ENCODE assay signal across 22 cellular contexts in the genomic region with DNA sequence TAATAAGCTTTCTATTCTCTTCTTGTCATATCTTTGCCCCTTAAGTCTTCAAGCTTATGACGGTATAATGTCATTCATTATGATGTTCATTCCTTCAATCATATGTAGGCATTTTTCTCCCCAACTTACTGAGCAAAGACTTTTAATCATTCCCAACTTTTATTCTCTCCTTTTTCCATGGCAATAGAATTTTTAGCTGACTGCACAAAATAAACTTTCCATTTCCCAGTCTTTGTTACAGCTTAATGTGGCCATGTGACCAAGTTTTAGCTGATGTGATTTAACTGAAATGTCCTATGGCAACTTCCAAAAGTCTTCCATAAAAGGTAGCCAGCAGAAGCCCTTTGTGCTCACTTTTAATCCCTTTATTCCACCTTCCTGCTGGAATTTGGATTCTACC.
"Had no signal": no experiment of that assay in that cellular context is flagged by ENCODE, and none has a peak within 500 bp of the region (broad histone marks: within the 10 kb centered on the region; RNA-seq: fewer than 3 reads in every experiment).

No MANE protein-coding gene starts in this region.

- H3K4me1 ChIP-seq: colonic mucosa, esophagus muscularis mucosa, foreskin keratinocyte, gastroesophageal sphincter, heart left ventricle, left lung, lower lobe of right lung had no signal

- ATAC-seq: effector memory CD8-positive, alpha-beta T cell; foreskin keratinocyte; gastroesophageal sphincter; heart left ventricle; left colon; left lung; left ventricle myocardium superior; lower lobe of right lung; mucosa of descending colon had no signal

- H3K4me3 ChIP-seq: colonic mucosa, esophagus muscularis mucosa, gastroesophageal sphincter, heart left ventricle, hepatocyte, left lung, lower lobe of right lung, mucosa of descending colon had no signal

- FAIRE-seq: endothelial cell of umbilical vein had no signal

- H3K4me2 ChIP-seq: hepatocyte had no signal

- H3K9me3 ChIP-seq: colonic mucosa, esophagus muscularis mucosa, gastroesophageal sphincter, left lung, lower lobe of right lung, mucosa of descending colon had no signal

- H2AFZ ChIP-seq: hepatocyte had no signal

- H3K36me3 ChIP-seq: colonic mucosa, esophagus muscularis mucosa, gastroesophageal sphincter, heart left ventricle, left lung, lower lobe of right lung had no signal

- DNase-seq: colonic mucosa; cortex of kidney; effector CD8-positive, alpha-beta T cell; effector memory CD8-positive, alpha-beta T cell; foreskin keratinocyte; heart left ventricle; hypothalamus; immature natural killer cell; islet precursor cell; kidney; kidney glomerular epithelial cell; left colon; left lung; left ventricle myocardium superior; lower lobe of right lung; mesenchymal stem cell; mucosa of descending colon; naive B cell had no signal

- H3K27ac ChIP-seq: colonic mucosa, esophagus muscularis mucosa, foreskin keratinocyte, gastroesophageal sphincter, heart left ventricle, hepatocyte, left lung, lower lobe of right lung had no signal

- H3K27me3 ChIP-seq: colonic mucosa, esophagus muscularis mucosa, foreskin keratinocyte, gastroesophageal sphincter, heart left ventricle, hepatocyte, left lung had no signal
